22 cellular contexts compared by ENCODE assay signal in genomic region chr19:29098091-29098490, GRCh38.
"Had no signal": no experiment of that assay in that cellular context is flagged by ENCODE, and none has a peak within 500 bp of the region (broad histone marks: within the 10 kb centered on the region; RNA-seq: fewer than 3 reads in every experiment).

No MANE protein-coding gene starts in this region.

- FAIRE-seq: endothelial cell of umbilical vein, islet of Langerhans, small intestine had no signal

- ATAC-seq: activated CD8-positive, alpha-beta T cell treated with anti-CD3 and anti-CD28 coated beads for 36 hours; activated T-cell treated with anti-CD3 and anti-CD28 coated beads, Interleukin-2, amount 50 U/mL, for 4 hours; SK-N-SH treated with all-trans-retinoic acid at 6 μM for 48 hours; stimulated activated naive CD8-positive, alpha-beta T cell treated with anti-CD3 and anti-CD28 coated beads, Interleukin-15, amount 100 ng/mL, for 72 hours; T-cell had no signal

- H3K9me3 ChIP-seq: thoracic aorta had no signal

- H3K36me3 ChIP-seq: thoracic aorta had no signal

- H3K4me3 ChIP-seq: lung, thoracic aorta had no signal

- DNase-seq: activated CD4-positive, alpha-beta T cell treated with anti-CD3 and anti-CD28 coated beads, Interleukin-2, amount 10 ng/mL, durations not matched to agents 24 days and 14 days; activated CD4-positive, CD25-positive, alpha-beta regulatory T cell; activated CD8-positive, alpha-beta T cell treated with anti-CD3 and anti-CD28 coated beads for 36 hours; activated naive CD4-positive, alpha-beta T cell treated with anti-CD3 and anti-CD28 coated beads, Interleukin-2, amount 50 U/mL, for 16 hours; activated T-cell treated with anti-CD3 and anti-CD28 coated beads, Interleukin-2, amount 50 U/mL, for 4 hours; dermis blood vessel endothelial cell; effector memory CD4-positive, alpha-beta T cell; glutamatergic neuron; hippocampal formation; nephron progenitor cell; occipital lobe; retina; small intestine; stimulated activated CD4-positive, alpha-beta T cell treated with anti-CD3 and anti-CD28 coated beads, Interleukin-15, amount 100 ng/mL, for 24 hours; stimulated activated CD4-positive, alpha-beta T cell treated with anti-CD3 and anti-CD28 coated beads, Interleukin-2, amount 100 ng/mL, for 48 hours; stimulated activated naive CD8-positive, alpha-beta T cell treated with anti-CD3 and anti-CD28 coated beads, Interleukin-15, amount 100 ng/mL, for 72 hours; T-cell had no signal
